8 cellular contexts compared by ENCODE assay signal in genomic region chr5:37840036-37840909, GRCh38. TPM values are rescaled to one million over a fixed set of nuclear protein-coding genes. Genes with fewer than 3 reads are reported as not detected.
DNase-seq lines count a peak whose midpoint lies in the region; ATAC-seq and TF ChIP-seq lines count a peak whose summit lies in the region.

A gene with protein sequence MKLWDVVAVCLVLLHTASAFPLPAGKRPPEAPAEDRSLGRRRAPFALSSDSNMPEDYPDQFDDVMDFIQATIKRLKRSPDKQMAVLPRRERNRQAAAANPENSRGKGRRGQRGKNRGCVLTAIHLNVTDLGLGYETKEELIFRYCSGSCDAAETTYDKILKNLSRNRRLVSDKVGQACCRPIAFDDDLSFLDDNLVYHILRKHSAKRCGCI (minus strand): TSS chr5:37840041. CDS start chr5:37834796, 5,245 bp downstream.

- TF ChIP-seq CTCF in neural crest cell (conservative IDR thresholded peaks at IDR 0.05) (peak; percentile 46), PC-9 (conservative IDR thresholded peaks at IDR 0.05) (no peak)

- H3K79me2 ChIP-seq in PC-9 (ENCODE audit: low read depth) = no peaks in the 10 kb centered on the region

- no peak within 1 kb of the TSS for H3K4me2 ChIP-seq in PC-9

- H3K4me1 ChIP-seq in SJCRH30 (peaks cover 5% of the 10 kb centered on the region; the same call in 1 of the 2 replicates), PC-9 (replicated peaks; ENCODE audit: insufficient read depth) (no peaks in the 10 kb centered on the region)

- DNase-seq in activated CD8-positive, alpha-beta memory T cell treated with anti-CD3 and anti-CD28 coated beads, Interleukin-2, amount 50 U/mL, for 48 hours = peak; percentile 52
- DNase-seq in activated CD8-positive, alpha-beta memory T cell treated with anti-CD3 and anti-CD28 coated beads, Interleukin-2, amount 50 U/mL, for 4 hours = no peak
- peak; percentile 85 to 90 for DNase-seq in SJCRH30
- peak; percentile 96 for DNase-seq in fibroblast of peridontal ligament (ENCODE audit: extremely low read depth)
- peak; percentile 34 for DNase-seq in neural crest cell (ENCODE audit: low read depth, low spot score)
- no peak for DNase-seq in stimulated activated CD4-positive, alpha-beta T cell treated with anti-CD3 and anti-CD28 coated beads, Interleukin-4, amount 100 ng/mL, for 4 hours
- no peak for DNase-seq in PC-9

- intact Hi-C loops in PC-9 (cut with micrococcal nuclease; ENCODE audit: unreplicated experiment) = no loop called here

- no peaks in the 10 kb centered on the region for H3K9me3 ChIP-seq in SJCRH30 (replicated peaks)
- no peaks in the 10 kb centered on the region for H3K9me3 ChIP-seq in PC-9 (ENCODE audit: insufficient read depth, low read depth)

- CTCF ChIA-PET in PC-9 (lab: Charles Lee) = no interaction called here

- POLR2A ChIA-PET in PC-9 (lab: Charles Lee; ENCODE audit: unreplicated experiment) = no interaction called here

- no peaks in the 10 kb centered on the region for H3K9me3 Mint-ChIP-seq in neural crest cell

- H3K36me3 Mint-ChIP-seq in neural crest cell (ENCODE audit: low read depth) = no peaks in the 10 kb centered on the region

- no peak within 1 kb of the TSS for H3K27ac Mint-ChIP-seq in neural crest cell (ENCODE audit: unreplicated experiment)

- no peaks in the 10 kb centered on the region for H3K27me3 ChIP-seq in SJCRH30
- H3K27me3 ChIP-seq in PC-9 (ENCODE audit: insufficient read depth, low read depth) = 0 out of 2 replicates have a peak, but pooled peaks cover 9% of the 10 kb centered on the region

- peaks cover 23% of the 10 kb centered on the region for H3K4me1 Mint-ChIP-seq in neural crest cell

- H3F3A ChIP-seq in PC-9 (ENCODE audit: insufficient read depth, low read depth) = no peaks in the 10 kb centered on the region

- no TSS peak for BruUV-seq in PC-9 (replicated peaks; lab: Mats Ljungman, UMichigan)

- no peak within 1 kb of the TSS for H2AFZ ChIP-seq in PC-9

- H3K9me2 ChIP-seq in PC-9 (ENCODE audit: insufficient read depth) = no peaks in the 10 kb centered on the region

- H3K4me3 Mint-ChIP-seq in neural crest cell = peak within 1 kb of the TSS; percentile 84

- no peak for ATAC-seq in HG03354 (IDR thresholded peaks at IDR 0.05; ENCODE audit: poor library complexity, severe bottlenecking, unreplicated experiment)

- peak within 1 kb of the TSS; percentile 82 for H3K4me3 ChIP-seq in SJCRH30
- H3K4me3 ChIP-seq in PC-9 = no peak within 1 kb of the TSS

- peaks cover 12% of the 10 kb centered on the region for H3K36me3 ChIP-seq in SJCRH30
- H3K36me3 ChIP-seq in PC-9 (ENCODE audit: low read depth) = no peaks in the 10 kb centered on the region

- peak within 1 kb of the TSS; percentile 90 for H3K27ac ChIP-seq in SJCRH30
- H3K27ac ChIP-seq in PC-9 = no peak within 1 kb of the TSS

- H3K27me3 Mint-ChIP-seq in neural crest cell (ENCODE audit: low read depth) = peaks cover 86% of the 10 kb centered on the region

- no peaks in the 10 kb centered on the region for H4K20me1 ChIP-seq in PC-9 (ENCODE audit: insufficient read depth)

RNA-seq across cellular contexts. Expression of the gene that starts here (rescaled TPM):
- 5.9 and 9.4 TPM in 2 replicates for total RNA-seq in SJCRH30 (2014; rRNA removed; shearing (Covaris generic))
- total RNA-seq in neural crest cell = 0.30 and 0.65 TPM in 2 replicates
- 0.38 and 0.85 TPM in 2 replicates for total RNA-seq in PC-9 (2021)

Comparison
In these comparisons a context has a peak if more than half of its experiments do, and no peak if none do; other contexts are left out.
1. DNase-seq: peak in activated CD8-positive, alpha-beta memory T cell treated with anti-CD3 and anti-CD28 coated beads, Interleukin-2, amount 50 U/mL, for 48 hours (single experiment), SJCRH30 (2 of 2) and fibroblast of peridontal ligament (single experiment); none in activated CD8-positive, alpha-beta memory T cell treated with anti-CD3 and anti-CD28 coated beads, Interleukin-2, amount 50 U/mL, for 4 hours (single experiment), stimulated activated CD4-positive, alpha-beta T cell treated with anti-CD3 and anti-CD28 coated beads, Interleukin-4, amount 100 ng/mL, for 4 hours (0 of 2) and PC-9 (0 of 2).
2. Peak in DNase-seq in neural crest cell; RNA of the gene not detected or under 1 TPM.